In the genomic region with DNA sequence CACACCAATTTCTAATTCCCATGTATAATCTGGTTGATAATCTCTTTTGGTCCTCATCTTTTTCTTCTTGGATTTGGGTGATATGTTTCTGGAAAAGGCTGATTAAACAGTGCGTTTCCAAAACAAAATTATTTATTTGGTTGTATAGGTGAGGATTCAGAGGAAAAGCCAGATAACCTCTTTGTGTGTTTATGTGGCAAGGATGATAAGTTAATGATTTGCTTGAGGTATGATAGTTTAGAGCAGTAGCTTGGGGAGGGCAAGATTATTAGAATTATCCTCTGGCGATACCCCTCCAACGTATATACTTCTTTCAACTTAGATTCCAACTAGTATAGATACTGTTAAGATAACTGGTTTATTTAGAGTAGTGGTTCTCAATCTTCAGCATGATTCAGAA, we compare ENCODE assay signal across 23 cellular contexts. TPM values are rescaled to one million over a fixed set of nuclear protein-coding genes. Genes with fewer than 3 reads are reported as not detected.
"Had no signal": no experiment of that assay in that cellular context is flagged by ENCODE, and none has a peak within 500 bp of the region (broad histone marks: within the 10 kb centered on the region; RNA-seq: fewer than 3 reads in every experiment).

No MANE protein-coding gene starts in this region.

- H3K4me1 ChIP-seq: left ventricle myocardium inferior, lower lobe of right lung had no signal

- H3K9me3 Mint-ChIP-seq: immature natural killer cell, naive B cell had no signal

- H3K27ac Mint-ChIP-seq: immature natural killer cell, mesothelial cell of epicardium had no signal

- H3K4me3 Mint-ChIP-seq: immature natural killer cell, mesothelial cell of epicardium, naive B cell had no signal

- H3K36me3 ChIP-seq: esophagus muscularis mucosa, gastroesophageal sphincter, heart left ventricle, left ventricle myocardium inferior, lower lobe of right lung had no signal

- H3K27me3 ChIP-seq: dorsolateral prefrontal cortex, esophagus muscularis mucosa, foreskin keratinocyte, gastroesophageal sphincter, heart left ventricle, hepatocyte had no signal

- H2AFZ ChIP-seq: hepatocyte had no signal

- H3K79me2 ChIP-seq: hepatocyte had no signal

- H3K4me3 ChIP-seq: coronary artery, dorsolateral prefrontal cortex, esophagus muscularis mucosa, gastroesophageal sphincter, heart left ventricle, hepatocyte, left ventricle myocardium inferior, lower lobe of right lung, mucosa of descending colon had no signal

- H3K27ac ChIP-seq: coronary artery, dorsolateral prefrontal cortex, esophagus muscularis mucosa, foreskin keratinocyte, gastroesophageal sphincter, heart left ventricle, hepatocyte, left ventricle myocardium inferior, lower lobe of right lung had no signal

- H3K9me3 ChIP-seq: esophagus muscularis mucosa, gastroesophageal sphincter, heart left ventricle, left ventricle myocardium inferior, lower lobe of right lung, mucosa of descending colon had no signal

- DNase-seq: dermis blood vessel endothelial cell; dorsolateral prefrontal cortex; effector CD4-positive, alpha-beta T cell; effector memory CD4-positive, alpha-beta T cell; foreskin keratinocyte; heart left ventricle; hypothalamus; immature natural killer cell; islet precursor cell; kidney; kidney glomerular epithelial cell; left ventricle myocardium inferior; lower lobe of right lung; mesenchymal stem cell; mucosa of descending colon; naive B cell had no signal

- ATAC-seq: foreskin keratinocyte, gastroesophageal sphincter, heart left ventricle, lower lobe of right lung, mucosa of descending colon had no signal

- H3K36me3 Mint-ChIP-seq: naive B cell had no signal

- H3K4me1 Mint-ChIP-seq: naive B cell had no signal

- H3K4me2 ChIP-seq: hepatocyte had no signal

RNA-seq across cellular contexts. Expression of a gene that starts 53.3 kb away (rescaled TPM):
- total RNA-seq: endothelial cell of umbilical vein, lung microvascular endothelial cell had no signal
